In genomic region chr3:152278674-152279427, GRCh38 we compare ENCODE assay signal across 11 cellular contexts. TPM values are rescaled to one million over a fixed set of nuclear protein-coding genes. Genes with fewer than 3 reads are reported as not detected.
DNase-seq lines count a peak whose midpoint lies in the region; ATAC-seq and TF ChIP-seq lines count a peak whose summit lies in the region.
"Had no signal": no experiment of that assay in that cellular context is flagged by ENCODE, and none has a peak within 500 bp of the region (broad histone marks: within the 10 kb centered on the region; RNA-seq: fewer than 3 reads in every experiment).

No MANE protein-coding gene starts in this region.

- H4K20me1 ChIP-seq in DOHH2 (ENCODE audit: control insufficient read depth, insufficient read depth, low read depth, low read length) (peaks cover 39% of the 10 kb centered on the region), OCI-LY1 (ENCODE audit: insufficient read depth, low read length) (peaks cover 12% of the 10 kb centered on the region; the same call in 1 of the 2 replicates)

- peak overlapping the region; percentile 59 for H3K4me2 ChIP-seq in DOHH2 (ENCODE audit: low read length)
- peak overlapping the region; percentile 59 for H3K4me2 ChIP-seq in OCI-LY1 (ENCODE audit: low read length)

- no peak overlapping the region for H2AFZ ChIP-seq in OCI-LY1 (ENCODE audit: low read length)

- H3K27ac Mint-ChIP-seq in endothelial cell (ENCODE audit: unreplicated experiment) (peak overlapping the region; percentile 57), mesothelial cell of epicardium (no peak overlapping the region)

- H3K4me1 Mint-ChIP-seq in endothelial cell (ENCODE audit: unreplicated experiment) (peaks cover 25% of the 10 kb centered on the region), mesothelial cell of epicardium (peaks cover 40% of the 10 kb centered on the region)

- H3K27me3 Mint-ChIP-seq in endothelial cell (ENCODE audit: unreplicated experiment) (no peaks in the 10 kb centered on the region), mesothelial cell of epicardium (ENCODE audit: low read depth) (no peaks in the 10 kb centered on the region)

- H3K36me3 Mint-ChIP-seq in endothelial cell (ENCODE audit: low read depth, unreplicated experiment) (no peaks in the 10 kb centered on the region), mesothelial cell of epicardium (no peaks in the 10 kb centered on the region)

- H3F3A ChIP-seq in DOHH2 (ENCODE audit: control insufficient read depth, insufficient read depth) (peaks cover 23% of the 10 kb centered on the region), OCI-LY1 (ENCODE audit: insufficient read depth, low read length) (0 out of 2 replicates have a peak, but pooled peaks cover 6% of the 10 kb centered on the region)

- no peak for TF ChIP-seq POLR2A in gastrocnemius medialis (IDR thresholded peaks at IDR 0.05)

- H3K27me3 ChIP-seq in DOHH2 (ENCODE audit: control insufficient read depth, low read length) (no peaks in the 10 kb centered on the region), OCI-LY1 (ENCODE audit: insufficient read depth, low read length) (no peaks in the 10 kb centered on the region), gastrocnemius medialis (no peaks in the 10 kb centered on the region), WERI-Rb-1 (ENCODE audit: insufficient read depth, low read depth, severe bottlenecking) (peaks cover 4% of the 10 kb centered on the region)

- no peak for TF ChIP-seq CTCF in DOHH2 (IDR thresholded peaks at IDR 0.05; ENCODE audit: low read depth, low read length, poor library complexity, severe bottlenecking)
- TF ChIP-seq CTCF in OCI-LY1 (IDR thresholded peaks at IDR 0.05; ENCODE audit: low read length) = no peak
- no peak for TF ChIP-seq CTCF in endothelial cell (IDR thresholded peaks at IDR 0.05; ENCODE audit: unreplicated experiment)
- TF ChIP-seq CTCF in gastrocnemius medialis (IDR thresholded peaks at IDR 0.05 in 4 of 5, conservative IDR thresholded peaks at IDR 0.05 in 1 of 5) = no peak
- TF ChIP-seq CTCF in mesothelial cell of epicardium (IDR thresholded peaks at IDR 0.05; ENCODE audit: unreplicated experiment) = no peak
- TF ChIP-seq CTCF in WERI-Rb-1 (IDR thresholded peaks at IDR 0.05; ENCODE audit: low read depth, low read length) = no peak

- peaks cover 96% of the 10 kb centered on the region for H3K4me1 ChIP-seq in DOHH2 (ENCODE audit: control insufficient read depth, low read length)
- peaks cover 100% of the 10 kb centered on the region for H3K4me1 ChIP-seq in OCI-LY1 (ENCODE audit: insufficient read depth, low read length, severe bottlenecking)
- H3K4me1 ChIP-seq in gastrocnemius medialis = peaks cover 88 to 98% of the 10 kb centered on the region in 2 donors

- H3K9ac ChIP-seq in OCI-LY1 (ENCODE audit: low read length) = no peak overlapping the region; the same call in 1 of the 2 replicates

- H3K27ac ChIP-seq in DOHH2 (ENCODE audit: low read depth, low read length) (no peak overlapping the region), OCI-LY1 (ENCODE audit: low read depth, low read length, poor library complexity, severe bottlenecking) (peak overlapping the region; percentile 53), gastrocnemius medialis (peak overlapping the region; percentile 96 to 99 (median 97)), WERI-Rb-1 (no peak overlapping the region)

- H3K9me3 ChIP-seq in DOHH2 (ENCODE audit: control insufficient read depth, insufficient read depth, low read length) (no peaks in the 10 kb centered on the region), OCI-LY1 (ENCODE audit: low read length) (no peaks in the 10 kb centered on the region), gastrocnemius medialis (no peaks in the 10 kb centered on the region), WERI-Rb-1 (ENCODE audit: severe bottlenecking) (no peaks in the 10 kb centered on the region)

- H3K9me2 ChIP-seq in DOHH2 (replicated peaks; ENCODE audit: control insufficient read depth, low read length) = no peaks in the 10 kb centered on the region
- no peaks in the 10 kb centered on the region for H3K9me2 ChIP-seq in OCI-LY1 (ENCODE audit: low read depth, low read length)

- in situ Hi-C loops in gastrocnemius medialis (cut with MboI; ENCODE audit: low sequenced_read_pairs in 4 of 4) = no loop called here

- ATAC-seq in gastrocnemius medialis = peak in 1 of 2 donors; percentile 10

- DNase-seq in endothelial cell (ENCODE audit: low spot score) = no peak
- DNase-seq in gastrocnemius medialis = no peak
- no peak for DNase-seq in NCI-H2171 (lab: John Stamatoyannopoulos, UW)
- DNase-seq in mesothelial cell of epicardium (ENCODE audit: low spot score in 2 of 2, unreplicated experiment in 2 of 2) = no peak
- no peak for DNase-seq in WERI-Rb-1
- DNase-seq in iPS-NIHi7 (ENCODE audit: extremely low spot score) = no peak
- DNase-seq: EL, H7, NCI-H1436 had no signal

- H3K4me3 Mint-ChIP-seq in endothelial cell (ENCODE audit: unreplicated experiment) (no peak overlapping the region), mesothelial cell of epicardium (no peak overlapping the region)

- intact Hi-C loops in gastrocnemius medialis (cut with DNase I; ENCODE audit: low total_unique reads) = no loop called here

- H3K36me3 ChIP-seq in DOHH2 (ENCODE audit: control insufficient read depth, low read length) (peaks cover 58% of the 10 kb centered on the region), OCI-LY1 (ENCODE audit: insufficient read depth, low read length) (peaks cover 6% of the 10 kb centered on the region; the same call in 1 of the 2 replicates), gastrocnemius medialis (no peaks in the 10 kb centered on the region), WERI-Rb-1 (no peaks in the 10 kb centered on the region)

- H3K4me3 ChIP-seq in DOHH2 (ENCODE audit: low read length) (peak overlapping the region; percentile 8), OCI-LY1 (ENCODE audit: low read depth, low read length, poor library complexity, severe bottlenecking) (peak overlapping the region; percentile 43), gastrocnemius medialis (peak overlapping the region; percentile 2 to 44 (median 20)), WERI-Rb-1 (ENCODE audit: low read depth, low read length) (no peak overlapping the region)

- peaks cover 100% of the 10 kb centered on the region for H3K79me2 ChIP-seq in DOHH2 (ENCODE audit: control insufficient read depth, low read length)
- H3K79me2 ChIP-seq in OCI-LY1 (ENCODE audit: insufficient read depth, low read length) = peaks cover 100% of the 10 kb centered on the region

- H3K9me3 Mint-ChIP-seq in endothelial cell (ENCODE audit: unreplicated experiment) (no peaks in the 10 kb centered on the region), mesothelial cell of epicardium (no peaks in the 10 kb centered on the region)

RNA-seq across cellular contexts. Expression of gene MBNL1, which starts 10.1 kb away (rescaled TPM):
- total RNA-seq in endothelial cell (ENCODE audit: unreplicated experiment) = 54.1 TPM
- total RNA-seq in gastrocnemius medialis = 100 to 1,000 TPM; 519 to 597 (median 557) TPM
- 67.8 to 74.8 TPM (median 72.9 TPM) in 3 replicates for total RNA-seq in mesothelial cell of epicardium

Comparison
In these comparisons a context has a peak if more than half of its experiments do, and no peak if none do; other contexts are left out.
1. H3K27ac ChIP-seq: peak in OCI-LY1 (single experiment) and gastrocnemius medialis (4 of 4); none in DOHH2 (single experiment) and WERI-Rb-1 (single experiment).